In genomic region chr3:71127052-71127451, GRCh38 we compare ENCODE assay signal across 10 cellular contexts.
DNase-seq lines count a peak whose midpoint lies in the region; ATAC-seq and TF ChIP-seq lines count a peak whose summit lies in the region.
"Had no signal": no experiment of that assay in that cellular context is flagged by ENCODE, and none has a peak within 500 bp of the region (broad histone marks: within the 10 kb centered on the region; RNA-seq: fewer than 3 reads in every experiment).

No MANE protein-coding gene starts in this region.

- H3K36me3 ChIP-seq in right atrium auricular region = no peaks in the 10 kb centered on the region
- H3K36me3 ChIP-seq in body of pancreas (replicated peaks in 1 of 2; ENCODE audit: insufficient read depth in 1 of 2, low read depth in 2 of 2) = no peaks in the 10 kb centered on the region
- no peaks in the 10 kb centered on the region for H3K36me3 ChIP-seq in uterus

- TF ChIP-seq POLR2A in body of pancreas (IDR thresholded peaks at IDR 0.05) (no peak), uterus (IDR thresholded peaks at IDR 0.05) (no peak)

- ATAC-seq in Right ventricle myocardium superior (ENCODE audit: poor library complexity) (no peak), body of pancreas (no peak), naive B cell (ENCODE audit: low read depth in 2 of 2) (no peak), HG02642 (IDR thresholded peaks at IDR 0.05; ENCODE audit: poor library complexity, unreplicated experiment) (no peak), HG03432 (IDR thresholded peaks at IDR 0.05; ENCODE audit: unreplicated experiment) (no peak), HG03175 (IDR thresholded peaks at IDR 0.05; ENCODE audit: unreplicated experiment) (no peak)
- ATAC-seq: HCT116 had no signal

- peaks cover 0 to 68% of the 10 kb centered on the region in 2 donors for H3K4me1 ChIP-seq in right atrium auricular region
- H3K4me1 ChIP-seq in body of pancreas = peaks cover 64% of the 10 kb centered on the region
- H3K4me1 ChIP-seq in uterus = no peaks in the 10 kb centered on the region

- intact Hi-C loops in Right ventricle myocardium superior (cut with DNase I) = loop anchor here (5.0 kb wide), 1 partner anchor 55 kb away; no protein-coding TSS in a partner anchor
- intact Hi-C loops in body of pancreas (cut with DNase I) = no loop called here
- intact Hi-C loops in uterus (cut with DNase I; ENCODE audit: low total_unique reads) = no loop called here

- 37 to 44% methylated on average over 4 of the region's 4 CpGs for WGBS in body of pancreas, 2 donors

- no peak for TF ChIP-seq CTCF in right atrium auricular region (IDR thresholded peaks at IDR 0.05)
- TF ChIP-seq CTCF in body of pancreas (IDR thresholded peaks at IDR 0.05) = no peak
- no peak for TF ChIP-seq CTCF in uterus (IDR thresholded peaks at IDR 0.05)

- H3K36me3 Mint-ChIP-seq in naive B cell = peaks cover 10 to 12% of the 10 kb centered on the region in 2 donors

- H3K27me3 Mint-ChIP-seq in naive B cell = no peaks in the 10 kb centered on the region

- H3K9me3 Mint-ChIP-seq in naive B cell = no peaks in the 10 kb centered on the region

- H3K9me3 ChIP-seq in right atrium auricular region = no peaks in the 10 kb centered on the region
- H3K9me3 ChIP-seq in body of pancreas = no peaks in the 10 kb centered on the region
- H3K9me3 ChIP-seq in uterus = no peaks in the 10 kb centered on the region

- no peaks in the 10 kb centered on the region for H3K27me3 ChIP-seq in right atrium auricular region
- no peaks in the 10 kb centered on the region for H3K27me3 ChIP-seq in body of pancreas
- H3K27me3 ChIP-seq in uterus = no peaks in the 10 kb centered on the region

- H3K4me3 Mint-ChIP-seq in naive B cell = peak overlapping the region; percentile 52 to 98 (median 94)

- H3K4me1 Mint-ChIP-seq in naive B cell = peaks cover 58 to 79% (median 79%) of the 10 kb centered on the region in 3 donors

- H3K4me3 ChIP-seq in right atrium auricular region = peak overlapping the region in 1 of 2 donors; percentile 53
- H3K4me3 ChIP-seq in body of pancreas = no peak overlapping the region
- H3K4me3 ChIP-seq in uterus = peak overlapping the region in 1 of 2 donors; percentile 53

- H3K27ac Mint-ChIP-seq in naive B cell = peak overlapping the region; percentile 39 to 99 (median 82)

- H3K27ac ChIP-seq in right atrium auricular region (peak overlapping the region; percentile 88 to 91), body of pancreas (peak overlapping the region; percentile 26 to 87 (median 84)), uterus (peak overlapping the region; percentile 78 to 96)

- DNase-seq in right atrium auricular region (ENCODE audit: low spot score) = no peak
- no peak for DNase-seq in Right ventricle myocardium superior
- DNase-seq in body of pancreas = no peak
- no peak for DNase-seq in naive B cell
- no peak for DNase-seq in uterus
- DNase-seq: NCI-H446 had no signal
